ENCODE assay signal across 1 cellular context in genomic region chr3:53694648-53695356, GRCh38.
TF ChIP-seq lines count a peak whose summit lies in the region.

No MANE protein-coding gene starts in this region.

TF ChIP-seq in H1, 55 proteins besides CTCF, POLR2A, EP300 and RAD21:
- no peak for TF ChIP-seq RNF2 (IDR thresholded peaks at IDR 0.05; ENCODE audit: borderline replicate concordance, low read depth, low read length, missing control alignments, poor library complexity, severe bottlenecking)
- no peak for TF ChIP-seq BACH1 (IDR thresholded peaks at IDR 0.05; ENCODE audit: low read length)
- no peak for TF ChIP-seq CEBPB (IDR thresholded peaks at IDR 0.05; ENCODE audit: low read depth, low read length)
- TF ChIP-seq GTF2F1 (IDR thresholded peaks at IDR 0.05; ENCODE audit: borderline replicate concordance, low read depth, low read length) = no peak
- no peak for TF ChIP-seq SP1 (IDR thresholded peaks at IDR 0.05; ENCODE audit: low read depth, low read length)
- no peak for TF ChIP-seq CHD2 (IDR thresholded peaks at IDR 0.05; ENCODE audit: low read length)
- no peak for TF ChIP-seq JUND (IDR thresholded peaks at IDR 0.05; ENCODE audit: low read length)
- no peak for TF ChIP-seq NRF1 (IDR thresholded peaks at IDR 0.05; ENCODE audit: low read depth, low read length)
- TF ChIP-seq, protein P1, sequence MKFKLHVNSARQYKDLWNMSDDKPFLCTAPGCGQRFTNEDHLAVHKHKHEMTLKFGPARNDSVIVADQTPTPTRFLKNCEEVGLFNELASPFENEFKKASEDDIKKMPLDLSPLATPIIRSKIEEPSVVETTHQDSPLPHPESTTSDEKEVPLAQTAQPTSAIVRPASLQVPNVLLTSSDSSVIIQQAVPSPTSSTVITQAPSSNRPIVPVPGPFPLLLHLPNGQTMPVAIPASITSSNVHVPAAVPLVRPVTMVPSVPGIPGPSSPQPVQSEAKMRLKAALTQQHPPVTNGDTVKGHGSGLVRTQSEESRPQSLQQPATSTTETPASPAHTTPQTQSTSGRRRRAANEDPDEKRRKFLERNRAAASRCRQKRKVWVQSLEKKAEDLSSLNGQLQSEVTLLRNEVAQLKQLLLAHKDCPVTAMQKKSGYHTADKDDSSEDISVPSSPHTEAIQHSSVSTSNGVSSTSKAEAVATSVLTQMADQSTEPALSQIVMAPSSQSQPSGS (IDR thresholded peaks at IDR 0.05; ENCODE audit: low read length) = no peak
- TF ChIP-seq JUN (IDR thresholded peaks at IDR 0.05; ENCODE audit: low read depth, low read length) = no peak
- TF ChIP-seq SIRT6 (IDR thresholded peaks at IDR 0.05; ENCODE audit: low read length) = no peak
- no peak for TF ChIP-seq HDAC6 (IDR thresholded peaks at IDR 0.05; ENCODE audit: low read depth, low read length)
- TF ChIP-seq PHF8 (conservative IDR thresholded peaks at IDR 0.05; ENCODE audit: low read depth, low read length) = no peak
- no peak for TF ChIP-seq POU5F1 (IDR thresholded peaks at IDR 0.05; ENCODE audit: low read depth, low read length)
